In genomic region chr19:3458229-3458555, GRCh38 we compare ENCODE assay signal across 1 cellular context.
TF ChIP-seq lines count a peak whose summit lies in the region.

No MANE protein-coding gene starts in this region.

TF ChIP-seq in endothelial cell of umbilical vein, 7 proteins besides CTCF, POLR2A, EP300 and RAD21:
- TF ChIP-seq FOS (IDR thresholded peaks at IDR 0.05; ENCODE audit: borderline replicate concordance, insufficient read depth, low read length) = no peak
- no peak for TF ChIP-seq MAX (IDR thresholded peaks at IDR 0.05; ENCODE audit: insufficient read depth, insufficient read length)
- TF ChIP-seq GATA2 (IDR thresholded peaks at IDR 0.05; ENCODE audit: insufficient read depth, insufficient read length, low read depth, low read length) = no peak
- no peak for TF ChIP-seq JUN (IDR thresholded peaks at IDR 0.05; ENCODE audit: borderline replicate concordance, insufficient read depth, insufficient read length, low read depth)
- TF ChIP-seq POLR2AphosphoS5 (IDR thresholded peaks at IDR 0.05; ENCODE audit: insufficient read depth, low read depth, low read length) = no peak
- no peak for TF ChIP-seq EZH2 (IDR thresholded peaks at IDR 0.05; ENCODE audit: borderline replicate concordance, low read depth, low read length, severe bottlenecking)
- no peak for TF ChIP-seq MYC (IDR thresholded peaks at IDR 0.05; ENCODE audit: low read depth, low read length)
